In genomic region chr1:175262646-175263045, GRCh38 we compare ENCODE assay signal across 19 cellular contexts.
"Had no signal": no experiment of that assay in that cellular context is flagged by ENCODE, and none has a peak within 500 bp of the region (broad histone marks: within the 10 kb centered on the region; RNA-seq: fewer than 3 reads in every experiment).

No MANE protein-coding gene starts in this region.

- H3K79me2 ChIP-seq: hepatocyte had no signal

- H3K4me2 ChIP-seq: hepatocyte, smooth muscle cell had no signal

- DNase-seq: activated gamma-delta T cell treated with Interleukin-2 at 50 U/mL for 16 hours; activated T-cell treated with anti-CD3 and anti-CD28 coated beads, Interleukin-2, amount 50 U/mL, for 1 hour; aorta; esophagus squamous epithelium; foreskin melanocyte; glutamatergic neuron; immature natural killer cell; left ventricle myocardium inferior; natural killer cell; stimulated activated CD4-positive, alpha-beta T cell treated with anti-CD3 and anti-CD28 coated beads, Interleukin-2, amount 100 ng/mL, for 48 hours; stimulated activated naive CD4-positive, alpha-beta T cell had no signal

- H3K36me3 ChIP-seq: esophagus squamous epithelium, left ventricle myocardium inferior, thoracic aorta, vagina had no signal

- H3K4me3 ChIP-seq: coronary artery, esophagus squamous epithelium, hepatocyte, left ventricle myocardium inferior, smooth muscle cell, thoracic aorta, vagina had no signal

- H3K27ac ChIP-seq: coronary artery, esophagus squamous epithelium, hepatocyte, left ventricle myocardium inferior, thoracic aorta, vagina had no signal

- FAIRE-seq: TTC549 had no signal

- H3K9me3 ChIP-seq: esophagus squamous epithelium, thoracic aorta, vagina had no signal

- H3K4me1 ChIP-seq: esophagus squamous epithelium had no signal

- ATAC-seq: natural killer cell, sciatic nerve, WTC11 had no signal

- H2AFZ ChIP-seq: hepatocyte had no signal

- H3K27me3 ChIP-seq: esophagus squamous epithelium, hepatocyte, vagina had no signal
